Comparison of ENCODE assay signal across 15 cellular contexts in genomic region chr9:126372716-126373115, GRCh38. TPM values are rescaled to one million over a fixed set of nuclear protein-coding genes. Genes with fewer than 3 reads are reported as not detected.
DNase-seq lines count a peak whose midpoint lies in the region; ATAC-seq and TF ChIP-seq lines count a peak whose summit lies in the region.
"Had no signal": no experiment of that assay in that cellular context is flagged by ENCODE, and none has a peak within 500 bp of the region (broad histone marks: within the 10 kb centered on the region; RNA-seq: fewer than 3 reads in every experiment).

No MANE protein-coding gene starts in this region.

- no peaks in the 10 kb centered on the region for H3K36me3 Mint-ChIP-seq in activated T-cell treated with anti-CD3 and anti-CD28 coated beads, Interleukin-2, amount 50 U/mL, for 72 hours (ENCODE audit: insufficient read depth in 2 of 2)
- H3K36me3 Mint-ChIP-seq in activated T-cell treated with anti-CD3 and anti-CD28 coated beads, Interleukin-2, amount 50 U/mL, for 4 hours (ENCODE audit: insufficient read depth): peaks cover 1% of the 10 kb centered on the region

- H3K4me1 ChIP-seq in SJSA1 (replicated peaks) (peaks cover 72% of the 10 kb centered on the region), left lung (peaks cover 16 to 61% of the 10 kb centered on the region in 2 donors), thyroid gland (peaks cover 21 to 32% of the 10 kb centered on the region in 2 donors)

- H3K27me3 ChIP-seq in SJSA1 (replicated peaks): 0 out of 2 replicates have a peak, but pooled peaks cover 3% of the 10 kb centered on the region
- H3K27me3 ChIP-seq in left lung: no peaks in the 10 kb centered on the region
- H3K27me3 ChIP-seq in thyroid gland: no peaks in the 10 kb centered on the region

- ATAC-seq in activated T-cell treated with anti-CD3 and anti-CD28 coated beads, Interleukin-2, amount 50 U/mL, for 72 hours (replicated peaks in 1 of 2): no peak
- ATAC-seq in activated T-cell treated with anti-CD3 and anti-CD28 coated beads, Interleukin-2, amount 50 U/mL, for 4 hours: no peak
- peak; percentile 6 for ATAC-seq in left lung
- no peak for ATAC-seq in HG03135 (IDR thresholded peaks at IDR 0.05; ENCODE audit: unreplicated experiment)

- no peaks in the 10 kb centered on the region for H3K9me3 ChIP-seq in SJSA1 (replicated peaks)
- no peaks in the 10 kb centered on the region for H3K9me3 ChIP-seq in left lung
- no peaks in the 10 kb centered on the region for H3K9me3 ChIP-seq in thyroid gland

- H3K27ac ChIP-seq in SJSA1 (peak overlapping the region; percentile 65), left lung (peak overlapping the region; percentile 63 to 64), thyroid gland (peak overlapping the region; percentile 19 to 60 (median 51))

- no peak for DNase-seq in activated T-cell treated with anti-CD3 and anti-CD28 coated beads, Interleukin-2, amount 50 U/mL, for 72 hours
- DNase-seq in activated T-cell treated with anti-CD3 and anti-CD28 coated beads, Interleukin-2, amount 50 U/mL, for 4 hours: no peak
- DNase-seq in SJSA1 (ENCODE audit: low read depth in 1 of 2, low spot score in 2 of 2): peak in 1 of 2 experiments; percentile 32
- DNase-seq in left lung: no peak
- DNase-seq in thyroid gland: no peak
- DNase-seq in NCI-H226: no peak
- DNase-seq in HuH-7.5 (ENCODE audit: low spot score): no peak
- DNase-seq: activated CD4-positive, alpha-beta T cell treated with anti-CD3 and anti-CD28 coated beads, Interleukin-2, amount 50 U/mL, for 1 hour; activated T-cell treated with anti-CD3 and anti-CD28 coated beads, Interleukin-2, amount 50 U/mL, for 1 hour; central memory CD4-positive, alpha-beta T cell; NCI-H1694; NCI-H526 treated with DMSO at 0.1 percent for 48 hours; SHP77 had no signal

- intact Hi-C loops in left lung (cut with DNase I) (no loop called here), thyroid gland (cut with DNase I) (no loop called here)

- WGBS in thyroid gland, 2 donors: 86 to 91% methylated on average over 6 of the region's 6 CpGs

- H3K27me3 Mint-ChIP-seq in activated T-cell treated with anti-CD3 and anti-CD28 coated beads, Interleukin-2, amount 50 U/mL, for 72 hours (ENCODE audit: low read depth): peaks cover 11% of the 10 kb centered on the region
- no peaks in the 10 kb centered on the region for H3K27me3 Mint-ChIP-seq in activated T-cell treated with anti-CD3 and anti-CD28 coated beads, Interleukin-2, amount 50 U/mL, for 4 hours (ENCODE audit: low read depth)
- H3K27me3 Mint-ChIP-seq: activated naive CD8-positive, alpha-beta T cell had no signal

- no peak for TF ChIP-seq POLR2A in thyroid gland (IDR thresholded peaks at IDR 0.05)

- H3K27ac Mint-ChIP-seq in activated T-cell treated with anti-CD3 and anti-CD28 coated beads, Interleukin-2, amount 50 U/mL, for 72 hours: peak overlapping the region; percentile 8

- no peaks in the 10 kb centered on the region for H3K9me3 Mint-ChIP-seq in activated T-cell treated with anti-CD3 and anti-CD28 coated beads, Interleukin-2, amount 50 U/mL, for 72 hours
- no peaks in the 10 kb centered on the region for H3K9me3 Mint-ChIP-seq in activated T-cell treated with anti-CD3 and anti-CD28 coated beads, Interleukin-2, amount 50 U/mL, for 4 hours

- H3K4me3 ChIP-seq in SJSA1: no peak overlapping the region
- no peak overlapping the region for H3K4me3 ChIP-seq in left lung
- H3K4me3 ChIP-seq in thyroid gland (replicated peaks in 1 of 3): no peak overlapping the region

- no peak overlapping the region for H3K4me3 Mint-ChIP-seq in activated T-cell treated with anti-CD3 and anti-CD28 coated beads, Interleukin-2, amount 50 U/mL, for 72 hours
- no peak overlapping the region for H3K4me3 Mint-ChIP-seq in activated T-cell treated with anti-CD3 and anti-CD28 coated beads, Interleukin-2, amount 50 U/mL, for 4 hours
- H3K4me3 Mint-ChIP-seq: activated naive CD8-positive, alpha-beta T cell had no signal

- H3K4me1 Mint-ChIP-seq in activated T-cell treated with anti-CD3 and anti-CD28 coated beads, Interleukin-2, amount 50 U/mL, for 72 hours (ENCODE audit: low read depth): peaks cover 28% of the 10 kb centered on the region
- H3K4me1 Mint-ChIP-seq in activated T-cell treated with anti-CD3 and anti-CD28 coated beads, Interleukin-2, amount 50 U/mL, for 4 hours (ENCODE audit: low read depth): peaks cover 11% of the 10 kb centered on the region

- H3K36me3 ChIP-seq in SJSA1 (no peaks in the 10 kb centered on the region; the same call in 1 of the 2 replicates), left lung (no peaks in the 10 kb centered on the region), thyroid gland (no peaks in the 10 kb centered on the region)

- TF ChIP-seq CTCF in left lung (IDR thresholded peaks at IDR 0.05): no peak
- no peak for TF ChIP-seq CTCF in thyroid gland (IDR thresholded peaks at IDR 0.05)

RNA-seq across cellular contexts. Expression of gene MVB12B, which starts 46.1 kb away (rescaled TPM):
- total RNA-seq in activated T-cell treated with anti-CD3 and anti-CD28 coated beads, Interleukin-2, amount 50 U/mL, for 72 hours: 10 to 100 TPM; 11.5 to 17.1 TPM
- 1 to 10 TPM; 3.7 to 4.5 (median 4.1) TPM for total RNA-seq in activated T-cell treated with anti-CD3 and anti-CD28 coated beads, Interleukin-2, amount 50 U/mL, for 4 hours
- 7.8 and 16.1 TPM in 2 replicates for total RNA-seq in SJSA1 (2014; rRNA removed; shearing (Covaris generic))
- 10 to 100 TPM; 23.4 to 25.3 TPM for total RNA-seq in left lung
- total RNA-seq in thyroid gland: 10 to 100 TPM; 13.4 to 19.3 (median 15.5) TPM
